ENCODE assay signal across 29 cellular contexts in the genomic region with DNA sequence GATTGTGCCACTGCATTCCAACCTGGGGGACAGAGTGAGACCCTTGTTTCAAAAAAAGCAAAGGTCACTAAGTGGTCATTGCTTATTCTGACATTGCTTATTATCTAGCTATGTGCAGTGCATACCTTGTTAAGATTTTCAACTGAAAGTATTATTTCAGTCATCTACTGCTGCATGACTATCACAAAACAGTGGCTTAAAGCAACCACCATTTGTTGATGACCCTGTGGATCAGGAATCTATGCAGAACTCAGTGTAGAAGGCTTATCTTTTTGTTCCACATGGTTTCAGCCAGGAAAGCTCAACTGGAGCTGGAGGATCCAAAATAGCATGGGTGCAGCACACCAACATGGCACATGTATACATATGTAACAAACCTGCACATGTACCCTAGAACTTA. TPM values are rescaled to one million over a fixed set of nuclear protein-coding genes. Genes with fewer than 3 reads are reported as not detected.
"Had no signal": no experiment of that assay in that cellular context is flagged by ENCODE, and none has a peak within 500 bp of the region (broad histone marks: within the 10 kb centered on the region; RNA-seq: fewer than 3 reads in every experiment).

No MANE protein-coding gene starts in this region.

- H3K4me1 Mint-ChIP-seq: stimulated activated effector memory CD8-positive, alpha-beta T cell treated with anti-CD3 and anti-CD28 coated beads, Interleukin-12 subunit alpha, Interleukin-12 subunit beta, amount 100 ng/mL, for 72 hours; stimulated activated naive CD8-positive, alpha-beta T cell treated with anti-CD3 and anti-CD28 coated beads, Interleukin-15, amount 100 ng/mL, for 72 hours had no signal

- H3K27ac Mint-ChIP-seq: stimulated activated effector memory CD8-positive, alpha-beta T cell treated with anti-CD3 and anti-CD28 coated beads, Interleukin-12 subunit alpha, Interleukin-12 subunit beta, amount 100 ng/mL, for 72 hours; stimulated activated memory B cell treated with anti-CD40 and anti-IgM and Interleukin-4, amounts not matched to agents 10 μg/mL and 1 μg/mL and 100 μg/mL, for 72 hours; stimulated activated naive B cell treated with anti-CD40 and anti-IgM and Interleukin-4, amounts not matched to agents 10 μg/mL and 1 μg/mL and 100 μg/mL, for 72 hours; stimulated activated naive CD8-positive, alpha-beta T cell treated with anti-CD3 and anti-CD28 coated beads, Interleukin-15, amount 100 ng/mL, for 72 hours; stimulated activated naive CD8-positive, alpha-beta T cell treated with anti-CD3 and anti-CD28 coated beads, Interleukin-15, Interleukin-2, amounts not matched to agents 100 ng/mL and 50 ng/mL, for 24 hours; type B pancreatic cell had no signal

- ATAC-seq: stimulated activated effector memory CD8-positive, alpha-beta T cell treated with anti-CD3 and anti-CD28 coated beads, Interleukin-12 subunit alpha, Interleukin-12 subunit beta, amount 100 ng/mL, for 72 hours; stimulated activated memory B cell treated with anti-CD40 and anti-IgM and Interleukin-4, amounts not matched to agents 10 μg/mL and 1 μg/mL and 100 μg/mL, for 72 hours; stimulated activated naive B cell treated with anti-CD40 and anti-IgM and Interleukin-4, amounts not matched to agents 10 μg/mL and 1 μg/mL and 100 μg/mL, for 72 hours; stimulated activated naive CD8-positive, alpha-beta T cell treated with anti-CD3 and anti-CD28 coated beads, Interleukin-15, amount 100 ng/mL, for 72 hours; stimulated activated naive CD8-positive, alpha-beta T cell treated with anti-CD3 and anti-CD28 coated beads, Interleukin-15, Interleukin-2, amounts not matched to agents 100 U/mL and 50 U/mL, for 24 hours; upper lobe of right lung had no signal

- H3K36me3 ChIP-seq: stomach, suprapubic skin, thoracic aorta, thyroid gland, tibial artery, tibial nerve, transverse colon, upper lobe of left lung, upper lobe of right lung, vagina had no signal

- H3K27ac ChIP-seq: stomach, suprapubic skin, testis, thoracic aorta, thyroid gland, tibial artery, tibial nerve, transverse colon, upper lobe of left lung, upper lobe of right lung, uterus, vagina had no signal

- H3K4me3 ChIP-seq: stomach, suprapubic skin, testis, thoracic aorta, thyroid gland, tibial artery, tibial nerve, transverse colon, upper lobe of left lung, upper lobe of right lung, uterus, vagina had no signal

- H3K4me3 Mint-ChIP-seq: stimulated activated effector memory CD8-positive, alpha-beta T cell treated with anti-CD3 and anti-CD28 coated beads, Interleukin-12 subunit alpha, Interleukin-12 subunit beta, amount 100 ng/mL, for 72 hours; stimulated activated memory B cell treated with anti-CD40 and anti-IgM and Interleukin-4, amounts not matched to agents 10 μg/mL and 1 μg/mL and 100 μg/mL, for 72 hours; stimulated activated naive B cell treated with anti-CD40 and anti-IgM and Interleukin-4, amounts not matched to agents 10 μg/mL and 1 μg/mL and 100 μg/mL, for 72 hours; stimulated activated naive CD8-positive, alpha-beta T cell treated with anti-CD3 and anti-CD28 coated beads, Interleukin-15, amount 100 ng/mL, for 72 hours; stimulated activated naive CD8-positive, alpha-beta T cell treated with anti-CD3 and anti-CD28 coated beads, Interleukin-15, Interleukin-2, amounts not matched to agents 100 ng/mL and 50 ng/mL, for 24 hours; type B pancreatic cell had no signal

- H3K27me3 Mint-ChIP-seq: stimulated activated memory B cell treated with anti-CD40 and anti-IgM and Interleukin-4, amounts not matched to agents 10 μg/mL and 1 μg/mL and 100 μg/mL, for 72 hours; type B pancreatic cell had no signal

- H3K9me3 ChIP-seq: stomach, suprapubic skin, testis, thoracic aorta, thyroid gland, tibial artery, tibial nerve, transverse colon, upper lobe of left lung, upper lobe of right lung, uterus, vagina had no signal

- FAIRE-seq: urothelium cell line had no signal

- H3K9me3 Mint-ChIP-seq: stimulated activated effector memory CD8-positive, alpha-beta T cell treated with anti-CD3 and anti-CD28 coated beads, Interleukin-12 subunit alpha, Interleukin-12 subunit beta, amount 100 ng/mL, for 72 hours; stimulated activated memory B cell treated with anti-CD40 and anti-IgM and Interleukin-4, amounts not matched to agents 10 μg/mL and 1 μg/mL and 100 μg/mL, for 72 hours; stimulated activated naive B cell treated with anti-CD40 and anti-IgM and Interleukin-4, amounts not matched to agents 10 μg/mL and 1 μg/mL and 100 μg/mL, for 72 hours; stimulated activated naive CD8-positive, alpha-beta T cell treated with anti-CD3 and anti-CD28 coated beads, Interleukin-15, amount 100 ng/mL, for 72 hours; stimulated activated naive CD8-positive, alpha-beta T cell treated with anti-CD3 and anti-CD28 coated beads, Interleukin-15, Interleukin-2, amounts not matched to agents 100 ng/mL and 50 ng/mL, for 24 hours; type B pancreatic cell had no signal

- H3K4me1 ChIP-seq: suprapubic skin, testis, tibial nerve, transverse colon, upper lobe of left lung, upper lobe of right lung, uterus, vagina had no signal

- H3K27me3 ChIP-seq: stomach, suprapubic skin, testis, thyroid gland, tibial artery, tibial nerve, transverse colon, upper lobe of left lung, uterus, vagina had no signal

- DNase-seq: stimulated activated CD4-positive, alpha-beta T cell treated with anti-CD3 and anti-CD28 coated beads, Interleukin-2, amount 100 ng/mL, for 48 hours; stimulated activated CD4-positive, alpha-beta T cell treated with anti-CD3 and anti-CD28 coated beads, Interleukin-4, amount 100 ng/mL, for 1 hour; stimulated activated CD4-positive, alpha-beta T cell treated with anti-CD3 and anti-CD28 coated beads, Interleukin-4, amount 100 ng/mL, for 24 hours; stimulated activated CD4-positive, alpha-beta T cell treated with anti-CD3 and anti-CD28 coated beads, Interleukin-4, amount 100 ng/mL, for 4 hours; stimulated activated CD8-positive, alpha-beta memory T cell treated with anti-CD3 and anti-CD28 coated beads, Interleukin-4, amount 100 ng/mL, for 48 hours; stimulated activated naive B cell treated with anti-CD40 and anti-IgM and Interleukin-4, amounts not matched to agents 10 μg/mL and 1 μg/mL and 100 μg/mL, for 72 hours; stimulated activated naive CD4-positive, alpha-beta T cell; stimulated activated naive CD4-positive, alpha-beta T cell treated with Interleukin-2 at 50 U/mL for 16 hours; stimulated activated naive CD8-positive, alpha-beta T cell treated with anti-CD3 and anti-CD28 coated beads, Interleukin-15, amount 100 ng/mL, for 72 hours; stimulated activated naive CD8-positive, alpha-beta T cell treated with anti-CD3 and anti-CD28 coated beads, Interleukin-15, Interleukin-2, amounts not matched to agents 100 U/mL and 50 U/mL, for 24 hours; stomach; substantia nigra; testis; thyroid gland; tibial artery; transverse colon; upper lobe of left lung; upper lobe of right lung; uterus had no signal

- H3K36me3 Mint-ChIP-seq: stimulated activated effector memory CD8-positive, alpha-beta T cell treated with anti-CD3 and anti-CD28 coated beads, Interleukin-12 subunit alpha, Interleukin-12 subunit beta, amount 100 ng/mL, for 72 hours; stimulated activated memory B cell treated with anti-CD40 and anti-IgM and Interleukin-4, amounts not matched to agents 10 μg/mL and 1 μg/mL and 100 μg/mL, for 72 hours; stimulated activated naive B cell treated with anti-CD40 and anti-IgM and Interleukin-4, amounts not matched to agents 10 μg/mL and 1 μg/mL and 100 μg/mL, for 72 hours; type B pancreatic cell had no signal

RNA-seq across cellular contexts. Expression of gene ENKUR, which starts 23.6 kb away (rescaled TPM):
- total RNA-seq: suprapubic skin, tibial nerve, ureter, vagina had no signal
